In the genomic region with DNA sequence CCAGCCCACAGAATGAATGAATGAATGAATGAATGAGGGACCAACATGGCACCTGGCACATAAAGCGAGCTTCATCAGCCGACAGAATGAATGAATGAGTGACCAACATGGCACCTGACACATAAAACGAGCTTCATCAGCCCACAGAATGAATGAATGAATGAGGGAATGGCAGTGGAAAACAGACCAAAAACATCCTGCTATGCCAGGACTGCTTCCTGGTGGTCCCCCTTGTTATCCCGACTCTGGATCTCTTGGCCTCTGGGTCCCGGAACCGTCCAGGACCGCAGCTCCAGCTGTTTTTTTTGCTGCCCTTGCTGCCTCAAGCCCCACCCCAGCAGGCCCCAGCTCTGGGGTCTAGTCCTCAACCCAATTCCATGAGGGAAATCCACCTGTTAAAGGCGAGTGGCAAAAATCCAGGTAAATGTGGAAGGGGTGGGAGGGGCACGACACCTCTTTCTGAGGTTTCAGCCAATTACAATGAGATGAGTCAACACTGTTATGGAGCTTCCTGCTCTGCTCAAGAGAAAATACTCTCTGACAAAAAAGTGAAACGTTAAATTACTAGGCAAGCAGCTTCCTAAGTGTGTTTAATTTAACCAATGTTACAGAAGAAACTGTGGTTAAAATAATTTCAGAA, we compare ENCODE assay signal across 15 cellular contexts.
DNase-seq lines count a peak whose midpoint lies in the region; ATAC-seq, FAIRE-seq and TF ChIP-seq lines count a peak whose summit lies in the region.
"Had no signal": no experiment of that assay in that cellular context is flagged by ENCODE, and none has a peak within 500 bp of the region (broad histone marks: within the 10 kb centered on the region; RNA-seq: fewer than 3 reads in every experiment).

No MANE protein-coding gene starts in this region.

- no peak overlapping the region for H2AFZ ChIP-seq in astrocyte (ENCODE audit: low read depth, low read length)

- peaks cover 6% of the 10 kb centered on the region for H3K79me2 ChIP-seq in astrocyte (ENCODE audit: insufficient read depth, low read length)

- no peak overlapping the region for H3K4me2 ChIP-seq in astrocyte (ENCODE audit: low read length)

- no peak overlapping the region for H3K4me3 Mint-ChIP-seq in astrocyte (ENCODE audit: unreplicated experiment)
- H3K4me3 Mint-ChIP-seq in naive thymus-derived CD8-positive, alpha-beta T cell = no peak overlapping the region
- H3K4me3 Mint-ChIP-seq: neural crest cell; stimulated activated naive B cell treated with anti-CD40 and anti-IgM and Interleukin-4, amounts not matched to agents 10 μg/mL and 1 μg/mL and 100 μg/mL, for 72 hours had no signal

- peak; percentile 49 for DNase-seq in ELR (ENCODE audit: low read depth)
- DNase-seq in KBM-7 = peak; percentile 32
- DNase-seq in astrocyte (ENCODE audit: low read depth) = peak; percentile 40
- DNase-seq in naive thymus-derived CD8-positive, alpha-beta T cell = no peak
- no peak for DNase-seq in activated naive CD4-positive, alpha-beta T cell treated with anti-CD3 and anti-CD28 coated beads, Interleukin-2, amount 50 U/mL, for 72 hours (ENCODE audit: low spot score in 2 of 2)
- DNase-seq: Caco-2; kidney; NCI-H187 treated with DMSO at 0.1 percent for 48 hours; RPMI8226; stimulated activated naive B cell treated with anti-CD40 and anti-IgM and Interleukin-4, amounts not matched to agents 10 μg/mL and 1 μg/mL and 100 μg/mL, for 72 hours had no signal

- no peaks in the 10 kb centered on the region for H3K27me3 ChIP-seq in astrocyte (ENCODE audit: insufficient read depth, low read length)

- H3K27ac ChIP-seq in astrocyte (ENCODE audit: low read depth, low read length) (no peak overlapping the region), mesodermal cell (ENCODE audit: low read depth, low read length, severe bottlenecking) (peak overlapping the region; percentile 29)

- H3K36me3 ChIP-seq in astrocyte (ENCODE audit: insufficient read depth, low read length) (peaks cover 26% of the 10 kb centered on the region), mesodermal cell (ENCODE audit: control insufficient read depth, insufficient read depth, low read length) (peaks cover 76% of the 10 kb centered on the region)

- peaks cover 41% of the 10 kb centered on the region for H3K36me3 Mint-ChIP-seq in astrocyte (ENCODE audit: low read depth, unreplicated experiment)
- no peaks in the 10 kb centered on the region for H3K36me3 Mint-ChIP-seq in naive thymus-derived CD8-positive, alpha-beta T cell
- H3K36me3 Mint-ChIP-seq in activated naive CD4-positive, alpha-beta T cell treated with anti-CD3 and anti-CD28 coated beads, Interleukin-2, amount 50 U/mL, for 72 hours = peaks cover 0 to 5% of the 10 kb centered on the region in 2 donors
- H3K36me3 Mint-ChIP-seq: stimulated activated naive B cell treated with anti-CD40 and anti-IgM and Interleukin-4, amounts not matched to agents 10 μg/mL and 1 μg/mL and 100 μg/mL, for 72 hours had no signal

- H4K20me1 ChIP-seq in astrocyte (ENCODE audit: insufficient read depth, low read length) = peaks cover 28% of the 10 kb centered on the region

- no peak for FAIRE-seq in astrocyte (lab: Jason Lieb, UNC)
- FAIRE-seq: kidney had no signal

- H3K9me3 ChIP-seq in astrocyte (ENCODE audit: insufficient read depth, low read depth, low read length) (no peaks in the 10 kb centered on the region), mesodermal cell (ENCODE audit: control insufficient read depth, low read length) (no peaks in the 10 kb centered on the region)
- H3K9me3 ChIP-seq: Caco-2 had no signal

- no peaks in the 10 kb centered on the region for H3K27me3 Mint-ChIP-seq in astrocyte (ENCODE audit: low read depth, unreplicated experiment)
- peaks cover 0 to 15% (median 6%) of the 10 kb centered on the region in 5 donors for H3K27me3 Mint-ChIP-seq in naive thymus-derived CD8-positive, alpha-beta T cell
- H3K27me3 Mint-ChIP-seq: stimulated activated naive B cell treated with anti-CD40 and anti-IgM and Interleukin-4, amounts not matched to agents 10 μg/mL and 1 μg/mL and 100 μg/mL, for 72 hours had no signal

- in situ Hi-C loops in KBM-7 (cut with MboI; ENCODE audit: low pct_unique_long_range_greater_than_20kb, low sequenced_read_pairs) = no loop called here

- TF ChIP-seq CTCF in astrocyte (IDR thresholded peaks at IDR 0.05; ENCODE audit: insufficient read depth, low read depth, low read length) = no peak

- peak overlapping the region; percentile 70 for H3K27ac Mint-ChIP-seq in astrocyte (ENCODE audit: unreplicated experiment)
- no peak overlapping the region for H3K27ac Mint-ChIP-seq in naive thymus-derived CD8-positive, alpha-beta T cell
- no peak overlapping the region for H3K27ac Mint-ChIP-seq in activated naive CD4-positive, alpha-beta T cell treated with anti-CD3 and anti-CD28 coated beads, Interleukin-2, amount 50 U/mL, for 72 hours
- H3K27ac Mint-ChIP-seq: activated T-cell treated with anti-CD3 and anti-CD28 coated beads, Interleukin-2, amount 50 U/mL, for 72 hours; stimulated activated naive B cell treated with anti-CD40 and anti-IgM and Interleukin-4, amounts not matched to agents 10 μg/mL and 1 μg/mL and 100 μg/mL, for 72 hours had no signal

- peaks cover 39% of the 10 kb centered on the region for H3K4me1 Mint-ChIP-seq in astrocyte (ENCODE audit: low read depth, unreplicated experiment)
- peaks cover 0 to 2% (median under 1%) of the 10 kb centered on the region in 4 donors for H3K4me1 Mint-ChIP-seq in naive thymus-derived CD8-positive, alpha-beta T cell
- H3K4me1 Mint-ChIP-seq: stimulated activated naive B cell treated with anti-CD40 and anti-IgM and Interleukin-4, amounts not matched to agents 10 μg/mL and 1 μg/mL and 100 μg/mL, for 72 hours had no signal

- H3K4me3 ChIP-seq in astrocyte (ENCODE audit: insufficient read depth, low read depth, low read length) (no peak overlapping the region), mesodermal cell (ENCODE audit: extremely low read depth, insufficient read depth, low read length, poor library complexity, severe bottlenecking) (no peak overlapping the region)

- 97% methylated on average over 7 to 9 of the region's 10 CpGs for WGBS in mesodermal cell (ENCODE audit: insufficient coverage in 2 of 2), 2 experiments

- POLR2A ChIA-PET in naive thymus-derived CD8-positive, alpha-beta T cell (lab: Charles Lee) = no interaction called here

- H3K9me3 Mint-ChIP-seq in astrocyte (ENCODE audit: unreplicated experiment) = no peaks in the 10 kb centered on the region
- peaks cover 1 to 23% (median 8%) of the 10 kb centered on the region in 9 donors for H3K9me3 Mint-ChIP-seq in naive thymus-derived CD8-positive, alpha-beta T cell
- peaks cover 7 to 14% of the 10 kb centered on the region in 2 donors for H3K9me3 Mint-ChIP-seq in activated naive CD4-positive, alpha-beta T cell treated with anti-CD3 and anti-CD28 coated beads, Interleukin-2, amount 50 U/mL, for 72 hours
- H3K9me3 Mint-ChIP-seq: neural crest cell had no signal

- no peak for ATAC-seq in GM19463 (IDR thresholded peaks at IDR 0.05; ENCODE audit: unreplicated experiment)
- ATAC-seq in HG02678 (IDR thresholded peaks at IDR 0.05; ENCODE audit: unreplicated experiment) = no peak
- no peak for ATAC-seq in naive thymus-derived CD8-positive, alpha-beta T cell
- no peak for ATAC-seq in activated naive CD4-positive, alpha-beta T cell treated with anti-CD3 and anti-CD28 coated beads, Interleukin-2, amount 50 U/mL, for 72 hours
- ATAC-seq: activated T-cell treated with anti-CD3 and anti-CD28 coated beads, Interleukin-2, amount 50 U/mL, for 72 hours; stimulated activated naive B cell treated with anti-CD40 and anti-IgM and Interleukin-4, amounts not matched to agents 10 μg/mL and 1 μg/mL and 100 μg/mL, for 72 hours had no signal

- peaks cover 29% of the 10 kb centered on the region for H3K4me1 ChIP-seq in astrocyte (ENCODE audit: insufficient read depth, low read length)
- peaks cover 34% of the 10 kb centered on the region for H3K4me1 ChIP-seq in mesodermal cell (ENCODE audit: control insufficient read depth, insufficient read depth, low read length, poor library complexity, severe bottlenecking)

- no peak overlapping the region for H3K9ac ChIP-seq in astrocyte (ENCODE audit: low read length)

Comparison
In these comparisons a context has a peak if more than half of its experiments do, and no peak if none do; other contexts are left out.
1. DNase-seq: peak in ELR (single experiment), KBM-7 (single experiment) and astrocyte (single experiment); none in naive thymus-derived CD8-positive, alpha-beta T cell (0 of 10) and activated naive CD4-positive, alpha-beta T cell treated with anti-CD3 and anti-CD28 coated beads, Interleukin-2, amount 50 U/mL, for 72 hours (0 of 2).